ENCODE assay signal across 1 cellular context in the genomic region with DNA sequence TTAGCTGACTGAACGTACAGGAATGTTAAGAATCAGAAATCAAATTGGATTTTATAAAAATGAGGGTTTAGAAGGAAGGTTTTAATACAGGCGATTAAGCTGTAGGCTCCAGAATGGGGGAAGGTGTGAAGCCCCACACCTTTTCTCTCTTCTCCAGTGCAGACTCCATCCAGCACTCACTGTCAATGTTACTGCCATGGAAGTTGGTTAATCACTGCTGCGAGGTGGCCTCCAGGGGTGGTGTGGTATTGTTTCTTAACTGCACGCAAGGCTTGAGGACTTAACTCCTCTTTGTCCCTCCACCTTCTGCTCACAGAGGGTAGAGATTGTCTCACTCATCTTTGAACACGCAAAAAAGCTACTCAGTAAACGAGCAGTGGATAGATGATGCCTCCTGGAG.
TF ChIP-seq lines count a peak whose summit lies in the region.

No MANE protein-coding gene starts in this region.

TF ChIP-seq in SK-N-SH treated with all-trans-retinoic acid at 6 μM for 48 hours, 23 proteins besides CTCF, POLR2A, EP300 and RAD21 (continued from another document):
- TF ChIP-seq, protein P1, sequence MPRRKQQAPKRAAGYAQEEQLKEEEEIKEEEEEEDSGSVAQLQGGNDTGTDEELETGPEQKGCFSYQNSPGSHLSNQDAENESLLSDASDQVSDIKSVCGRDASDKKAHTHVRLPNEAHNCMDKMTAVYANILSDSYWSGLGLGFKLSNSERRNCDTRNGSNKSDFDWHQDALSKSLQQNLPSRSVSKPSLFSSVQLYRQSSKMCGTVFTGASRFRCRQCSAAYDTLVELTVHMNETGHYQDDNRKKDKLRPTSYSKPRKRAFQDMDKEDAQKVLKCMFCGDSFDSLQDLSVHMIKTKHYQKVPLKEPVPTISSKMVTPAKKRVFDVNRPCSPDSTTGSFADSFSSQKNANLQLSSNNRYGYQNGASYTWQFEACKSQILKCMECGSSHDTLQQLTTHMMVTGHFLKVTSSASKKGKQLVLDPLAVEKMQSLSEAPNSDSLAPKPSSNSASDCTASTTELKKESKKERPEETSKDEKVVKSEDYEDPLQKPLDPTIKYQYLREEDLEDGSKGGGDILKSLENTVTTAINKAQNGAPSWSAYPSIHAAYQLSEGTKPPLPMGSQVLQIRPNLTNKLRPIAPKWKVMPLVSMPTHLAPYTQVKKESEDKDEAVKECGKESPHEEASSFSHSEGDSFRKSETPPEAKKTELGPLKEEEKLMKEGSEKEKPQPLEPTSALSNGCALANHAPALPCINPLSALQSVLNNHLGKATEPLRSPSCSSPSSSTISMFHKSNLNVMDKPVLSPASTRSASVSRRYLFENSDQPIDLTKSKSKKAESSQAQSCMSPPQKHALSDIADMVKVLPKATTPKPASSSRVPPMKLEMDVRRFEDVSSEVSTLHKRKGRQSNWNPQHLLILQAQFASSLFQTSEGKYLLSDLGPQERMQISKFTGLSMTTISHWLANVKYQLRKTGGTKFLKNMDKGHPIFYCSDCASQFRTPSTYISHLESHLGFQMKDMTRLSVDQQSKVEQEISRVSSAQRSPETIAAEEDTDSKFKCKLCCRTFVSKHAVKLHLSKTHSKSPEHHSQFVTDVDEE (CRISPR knock-in tag; IDR thresholded peaks at IDR 0.05): no peak
- TF ChIP-seq TCF4 (CRISPR knock-in tag; IDR thresholded peaks at IDR 0.05; ENCODE audit: borderline replicate concordance) (no peak), SNAI2 (CRISPR knock-in tag; IDR thresholded peaks at IDR 0.05) (no peak), ISL1 (CRISPR knock-in tag; IDR thresholded peaks at IDR 0.05) (no peak), ZC3H10 (CRISPR knock-in tag; IDR thresholded peaks at IDR 0.05) (no peak), BACH2 (CRISPR knock-in tag; IDR thresholded peaks at IDR 0.05; ENCODE audit: borderline replicate concordance) (no peak), ZNF70 (CRISPR knock-in tag; IDR thresholded peaks at IDR 0.05) (no peak), ZFP30 (CRISPR knock-in tag; IDR thresholded peaks at IDR 0.05) (no peak), ARNTL (CRISPR knock-in tag; IDR thresholded peaks at IDR 0.05; ENCODE audit: borderline replicate concordance, low read depth) (no peak)
TF ChIP-seq in SK-N-SH treated with all-trans-retinoic acid at 6 μM for 48 hours: peak in this region for 0.
